ENCODE assay signal across 8 cellular contexts in genomic region chr11:65261591-65262380, GRCh38.
DNase-seq lines count a peak whose midpoint lies in the region; ATAC-seq and TF ChIP-seq lines count a peak whose summit lies in the region.

Gene POLA2, plus strand, starts transcription at chr11:65261962. Its CDS starts 331 bp downstream, at chr11:65262293.

- peaks cover 3% of the 10 kb centered on the region; the same call in 1 of the 2 replicates for H3K4me1 ChIP-seq in iPS-20b (ENCODE audit: insufficient read depth, low read length)

- peaks cover 20% of the 10 kb centered on the region; the same call in 1 of the 2 replicates for H3K36me3 ChIP-seq in iPS-20b (ENCODE audit: insufficient read depth, low read depth, low read length)

- H3K9ac ChIP-seq in iPS-20b (ENCODE audit: low read depth, low read length) = peak within 1 kb of the TSS; percentile 94

- no peaks in the 10 kb centered on the region for H3K9me3 ChIP-seq in iPS-20b (ENCODE audit: insufficient read depth, low read depth, low read length)

- DNase-seq in ACHN (peak; percentile 94), NCI-H2196 treated with DMSO at 0.1 percent for 48 hours (lab: John Stamatoyannopoulos, UW; ENCODE audit: unreplicated experiment) (peak; percentile 88), T47D (ENCODE audit: low read depth in 1 of 2, low spot score in 1 of 2) (peak; percentile 97 to 99)

- ATAC-seq in GM18873 (IDR thresholded peaks at IDR 0.05; ENCODE audit: low FRiP score, unreplicated experiment) (peak; percentile 73), HG03135 (IDR thresholded peaks at IDR 0.05; ENCODE audit: unreplicated experiment) (peak; percentile 71)

- TF ChIP-seq CTCF in VCaP (conservative IDR thresholded peaks at IDR 0.05) = peak; percentile 12; the same call in 1 of the 2 replicates

- peak within 1 kb of the TSS; percentile 99 for H3K4me3 ChIP-seq in iPS-20b (ENCODE audit: low read length)
- H3K4me3 ChIP-seq in skin epidermis = peak within 1 kb of the TSS; percentile 48 to 87 (median 70)

- H3K27ac ChIP-seq in VCaP (peak within 1 kb of the TSS; percentile 88), iPS-20b (ENCODE audit: low read length) (peak within 1 kb of the TSS; percentile 41), skin epidermis (peak within 1 kb of the TSS; percentile 73 to 93 (median 84))

- in situ Hi-C loops in ACHN (cut with HindIII; ENCODE audit: low pct_ligation_motif_present, low pct_unique_long_range_greater_than_20kb, low sequenced_read_pairs) = no loop called here
- in situ Hi-C loops in T47D (cut with HindIII; ENCODE audit: low pct_unique_long_range_greater_than_20kb, low sequenced_read_pairs) = no loop called here

- no peaks in the 10 kb centered on the region for H3K27me3 ChIP-seq in iPS-20b (ENCODE audit: insufficient read depth, low read length)

Comparison
In these comparisons a context has a peak if more than half of its experiments do, and no peak if none do; other contexts are left out.
1. Peak in every context shown above with its lines: DNase-seq, ATAC-seq, H3K4me3 ChIP-seq and H3K27ac ChIP-seq.